ENCODE assay signal across 9 cellular contexts in genomic region chr3:58059349-58060321, GRCh38. TPM values are rescaled to one million over a fixed set of nuclear protein-coding genes. Genes with fewer than 3 reads are reported as not detected.
DNase-seq lines count a peak whose midpoint lies in the region; TF ChIP-seq lines count a peak whose summit lies in the region.
"Had no signal": no experiment of that assay in that cellular context is flagged by ENCODE, and none has a peak within 500 bp of the region (broad histone marks: within the 10 kb centered on the region; RNA-seq: fewer than 3 reads in every experiment).

No MANE protein-coding gene starts in this region.

- DNase-seq in AG04449 (ENCODE audit: low read depth, low spot score) (peak; percentile 88), MV-4-11 (lab: John Stamatoyannopoulos, UW) (peak; percentile 11), dermis blood vessel endothelial cell (peak; percentile 72), mesenteric fat pad (ENCODE audit: low spot score) (peak; percentile 22), activated T-cell treated with anti-CD3 and anti-CD28 coated beads for 4 hours (no peak), NCI-H2171 (lab: John Stamatoyannopoulos, UW) (no peak), KBM-7 (no peak)
- no peak for DNase-seq in stimulated activated CD4-positive, alpha-beta T cell treated with anti-CD3 and anti-CD28 coated beads, Interleukin-4, amount 100 ng/mL, for 4 hours

- peak overlapping the region; percentile 18 for H3K4me3 ChIP-seq in AG04449 (ENCODE audit: low read depth, low read length)
- H3K4me3 ChIP-seq: lung had no signal

- POLR2A ChIA-PET in AG04449 (lab: Yijun Ruan, JAX), result interaction anchor here (0.6 to 2.7 kb wide), 9 partner anchors 7 to 247 kb away, joined by 3 to 21 read pairs (median 4); partner anchors contain the start of genes ABHD6 and FLNB

- TF ChIP-seq CTCF in AG04449 (IDR thresholded peaks at IDR 0.05; ENCODE audit: insufficient read depth, low read length, missing control alignments), result no peak

- in situ Hi-C loops in KBM-7 (cut with MboI; ENCODE audit: low pct_unique_long_range_greater_than_20kb, low sequenced_read_pairs), result no loop called here

- CTCF ChIA-PET in AG04449 (lab: Yijun Ruan, JAX), result interaction anchor here (0.7 to 2.5 kb wide), 7 partner anchors 9 to 118 kb away, joined by 3 to 7 read pairs (median 3); partner anchors contain the start of gene FLNB

RNA-seq across cellular contexts. Expression of gene FLNB, which starts 51.4 kb away (rescaled TPM):
- total RNA-seq in dermis blood vessel endothelial cell, result 676 and 796 TPM in 2 replicates
- 96.3 TPM for total RNA-seq in mesenteric fat pad

Comparison
In these comparisons a context has a peak if more than half of its experiments do, and no peak if none do; other contexts are left out.
1. DNase-seq: peak in AG04449 (single experiment), MV-4-11 (single experiment), dermis blood vessel endothelial cell (single experiment) and mesenteric fat pad (single experiment); none in activated T-cell treated with anti-CD3 and anti-CD28 coated beads for 4 hours (single experiment), NCI-H2171 (single experiment), stimulated activated CD4-positive, alpha-beta T cell treated with anti-CD3 and anti-CD28 coated beads, Interleukin-4, amount 100 ng/mL, for 4 hours (0 of 2) and KBM-7 (single experiment).